ENCODE assay signal across 16 cellular contexts in genomic region chr3:181872887-181873286, GRCh38.
"Had no signal": no experiment of that assay in that cellular context is flagged by ENCODE, and none has a peak within 500 bp of the region (broad histone marks: within the 10 kb centered on the region; RNA-seq: fewer than 3 reads in every experiment).

No MANE protein-coding gene starts in this region.

- H3K36me3 ChIP-seq: cardiac muscle cell, left ventricle myocardium inferior, prostate gland, right atrium auricular region, upper lobe of left lung had no signal

- H3K9me3 ChIP-seq: body of pancreas, left ventricle myocardium inferior, prostate gland, right atrium auricular region, upper lobe of left lung had no signal

- DNase-seq: activated CD4-positive, alpha-beta T cell treated with anti-CD3 and anti-CD28 coated beads, Interleukin-2, amount 50 U/mL, for 1 hour; activated CD4-positive, CD25-positive, alpha-beta regulatory T cell treated with anti-CD3 and anti-CD28 coated beads, Interleukin-2, amount 50 U/mL, for 72 hours; activated CD8-positive, alpha-beta T cell treated with anti-CD3 and anti-CD28 coated beads, Interleukin-2, amount 10 ng/mL, durations not matched to agents 7 days and 5 days; activated gamma-delta T cell treated with Interleukin-2 at 50 U/mL for 16 hours; foreskin fibroblast; left ventricle myocardium inferior; naive thymus-derived CD8-positive, alpha-beta T cell; stimulated activated CD4-positive, alpha-beta T cell treated with anti-CD3 and anti-CD28 coated beads, Interleukin-4, amount 100 ng/mL, for 24 hours; stimulated activated naive CD4-positive, alpha-beta T cell treated with Interleukin-2 at 50 U/mL for 16 hours; upper lobe of left lung had no signal

- H3K27me3 ChIP-seq: body of pancreas, cardiac muscle cell, right atrium auricular region, upper lobe of left lung had no signal

- ATAC-seq: activated CD8-positive, alpha-beta T cell treated with anti-CD3 and anti-CD28 coated beads, Interleukin-2, amount 10 ng/mL, durations not matched to agents 7 days and 5 days; body of pancreas; naive thymus-derived CD8-positive, alpha-beta T cell had no signal

- H3K27ac ChIP-seq: body of pancreas, cardiac muscle cell, epithelial cell of prostate, left ventricle myocardium inferior, prostate gland, right atrium auricular region, upper lobe of left lung, VCaP had no signal

- H3K4me3 ChIP-seq: body of pancreas, cardiac muscle cell, left ventricle myocardium inferior, prostate gland, right atrium auricular region, upper lobe of left lung had no signal

- H3K4me1 ChIP-seq: body of pancreas, left ventricle myocardium inferior, prostate gland, right atrium auricular region, upper lobe of left lung had no signal
